In genomic region chr7:115812796-115813195, GRCh38 we compare ENCODE assay signal across 16 cellular contexts.
A peak's percentile ranks its signal among the peaks of the same experiment; 100 is the strongest.
DNase-seq lines count a peak whose midpoint lies in the region; TF ChIP-seq lines count a peak whose summit lies in the region.
"Had no signal": no experiment of that assay in that cellular context is flagged by ENCODE, and none has a peak within 500 bp of the region (broad histone marks: within the 10 kb centered on the region; RNA-seq: fewer than 3 reads in every experiment).

No MANE protein-coding gene starts in this region.

- no peak overlapping the region for H2BK12ac ChIP-seq in neuronal stem cell (ENCODE audit: low read length)

- no peak for TF ChIP-seq POLR2A in thyroid gland (IDR thresholded peaks at IDR 0.05)

- no peak overlapping the region for H3K27ac Mint-ChIP-seq in glutamatergic neuron (ENCODE audit: unreplicated experiment)
- H3K27ac Mint-ChIP-seq: CD4-positive, alpha-beta T cell had no signal

- H4K91ac ChIP-seq in neuronal stem cell (ENCODE audit: low read depth, low read length, poor library complexity) = no peak overlapping the region

- no CpG with 5 or more reads among the region's 7 CpGs for WGBS in neuronal stem cell (ENCODE audit: extremely low coverage in 2 of 2, insufficient read length in 2 of 2, insufficient replicate concordance in 1 of 2), 2 donors
- 76 to 81% methylated on average over 7 of the region's 7 CpGs for WGBS in thyroid gland, 2 donors

- H3K27me3 ChIP-seq in neuronal stem cell (ENCODE audit: control insufficient read depth in 3 of 3, insufficient read depth in 3 of 3, low read depth in 1 of 3, low read length in 3 of 3) (no peaks in the 10 kb centered on the region), thyroid gland (no peaks in the 10 kb centered on the region)

- no peak overlapping the region for H2BK5ac ChIP-seq in neuronal stem cell (ENCODE audit: low read length)

- no peaks in the 10 kb centered on the region for H3K36me3 Mint-ChIP-seq in glutamatergic neuron (ENCODE audit: unreplicated experiment)

- H2BK120ac ChIP-seq in neuronal stem cell (ENCODE audit: low read depth, low read length) = no peak overlapping the region

- H3K4me2 ChIP-seq in neuronal stem cell (ENCODE audit: insufficient read depth, low read length, poor library complexity, severe bottlenecking) = no peak overlapping the region
- H3K4me2 ChIP-seq: A549 had no signal

- H3K9me3 ChIP-seq in neuronal stem cell (replicated peaks in 1 of 2; ENCODE audit: control insufficient read depth in 2 of 2, insufficient read depth in 1 of 2, low read depth in 1 of 2, low read length in 2 of 2) (no peaks in the 10 kb centered on the region), thyroid gland (no peaks in the 10 kb centered on the region)
- H3K9me3 ChIP-seq: A549 had no signal

- H3K23ac ChIP-seq in neuronal stem cell (ENCODE audit: low read depth, low read length, poor library complexity) = no peak overlapping the region

- H3K79me1 ChIP-seq in neuronal stem cell (ENCODE audit: low read depth, low read length) = no peaks in the 10 kb centered on the region

- H3K4me1 Mint-ChIP-seq in glutamatergic neuron (ENCODE audit: low read depth, unreplicated experiment) = peaks cover 7% of the 10 kb centered on the region

- no peak overlapping the region for H3K4me3 Mint-ChIP-seq in glutamatergic neuron (ENCODE audit: unreplicated experiment)
- H3K4me3 Mint-ChIP-seq: CD4-positive, alpha-beta T cell; H9 had no signal

- H2AK5ac ChIP-seq in neuronal stem cell (ENCODE audit: low read depth, low read length) = no peak overlapping the region

- no peak overlapping the region for H2AFZ ChIP-seq in neuronal stem cell (ENCODE audit: low read length)

- intact Hi-C loops in thyroid gland (cut with DNase I) = no loop called here

- DNase-seq in NCI-H748 (lab: John Stamatoyannopoulos, UW; ENCODE audit: unreplicated experiment) (peak; percentile 45), NCI-H748 treated with DMSO at 0.1 percent for 48 hours (lab: John Stamatoyannopoulos, UW) (no peak), glutamatergic neuron (peak; percentile 21), neuronal stem cell (ENCODE audit: low spot score) (peak; percentile 91), UCSD-AML1 (lab: John Stamatoyannopoulos, UW; ENCODE audit: unreplicated experiment) (no peak), thyroid gland (no peak), HT-29 (ENCODE audit: low spot score) (no peak)
- DNase-seq: AML-193; CD4-positive, alpha-beta T cell; DMS153; DMS79; GF-D8; H9 had no signal

- H3K27me3 Mint-ChIP-seq in glutamatergic neuron (ENCODE audit: unreplicated experiment) = no peaks in the 10 kb centered on the region
- H3K27me3 Mint-ChIP-seq: CD4-positive, alpha-beta T cell had no signal

- H3K4me1 ChIP-seq in neuronal stem cell (ENCODE audit: control insufficient read depth in 2 of 2, insufficient read depth in 1 of 2, low read depth in 1 of 2, low read length in 2 of 2) = peaks cover 8 to 10% of the 10 kb centered on the region in 2 donors
- H3K4me1 ChIP-seq in thyroid gland = no peaks in the 10 kb centered on the region
- H3K4me1 ChIP-seq: A549 had no signal

- H3K14ac ChIP-seq in neuronal stem cell (ENCODE audit: low read length) = no peak overlapping the region

- no peak overlapping the region for H2BK15ac ChIP-seq in neuronal stem cell (ENCODE audit: low read length)

- TF ChIP-seq CTCF in glutamatergic neuron (IDR thresholded peaks at IDR 0.05; ENCODE audit: partially characterized antibody, unreplicated experiment) = no peak
- TF ChIP-seq CTCF in thyroid gland (IDR thresholded peaks at IDR 0.05) = no peak

- H3K27ac ChIP-seq in neuronal stem cell (replicated peaks; ENCODE audit: low read length) (peak overlapping the region; percentile 59), thyroid gland (no peak overlapping the region)
- H3K27ac ChIP-seq: 22Rv1, A549, C4-2B had no signal

- no peak overlapping the region for H3K4me3 ChIP-seq in neuronal stem cell (ENCODE audit: low read length in 2 of 2)
- H3K4me3 ChIP-seq in thyroid gland (replicated peaks in 1 of 3) = no peak overlapping the region
- H3K4me3 ChIP-seq: A549 had no signal

- H3K18ac ChIP-seq in neuronal stem cell (ENCODE audit: low read length) = no peak overlapping the region

- no peaks in the 10 kb centered on the region for H3K36me3 ChIP-seq in neuronal stem cell (replicated peaks in 1 of 2; ENCODE audit: control insufficient read depth in 2 of 2, insufficient read depth in 2 of 2, low read length in 2 of 2)
- H3K36me3 ChIP-seq in thyroid gland = no peaks in the 10 kb centered on the region

- no peaks in the 10 kb centered on the region for H3K9me3 Mint-ChIP-seq in glutamatergic neuron (ENCODE audit: unreplicated experiment)
- H3K9me3 Mint-ChIP-seq: CD4-positive, alpha-beta T cell; H9 had no signal

- no peak overlapping the region for H3K9ac ChIP-seq in neuronal stem cell (ENCODE audit: low read depth, low read length, poor library complexity)

- no peak overlapping the region for H4K8ac ChIP-seq in neuronal stem cell (ENCODE audit: low read depth, low read length)

- H3K4ac ChIP-seq in neuronal stem cell (ENCODE audit: low read length) = no peak overlapping the region

Comparison
In these comparisons a context has a peak if more than half of its experiments do, and no peak if none do; other contexts are left out.
1. DNase-seq: peak in NCI-H748 (single experiment), glutamatergic neuron (single experiment) and neuronal stem cell (single experiment); none in NCI-H748 treated with DMSO at 0.1 percent for 48 hours (single experiment), UCSD-AML1 (single experiment), thyroid gland (0 of 2) and HT-29 (single experiment).